ENCODE assay signal across 10 cellular contexts in genomic region chr15:92624401-92624991, GRCh38. TPM values are rescaled to one million over a fixed set of nuclear protein-coding genes. Genes with fewer than 3 reads are reported as not detected.
DNase-seq lines count a peak whose midpoint lies in the region; ATAC-seq and TF ChIP-seq lines count a peak whose summit lies in the region.
"Had no signal": no experiment of that assay in that cellular context is flagged by ENCODE, and none has a peak within 500 bp of the region (broad histone marks: within the 10 kb centered on the region; RNA-seq: fewer than 3 reads in every experiment).

No MANE protein-coding gene starts in this region.

- no peak for TF ChIP-seq CTCF in body of pancreas (IDR thresholded peaks at IDR 0.05)
- TF ChIP-seq CTCF in left lung (IDR thresholded peaks at IDR 0.05) = no peak
- TF ChIP-seq CTCF in GM10266 (IDR thresholded peaks at IDR 0.05; ENCODE audit: control insufficient read depth, insufficient read depth, low read depth, missing control alignments) = no peak

- peak; percentile 37 for ATAC-seq in body of pancreas
- ATAC-seq in left lung = peak; percentile 53
- ATAC-seq in GM18868 (IDR thresholded peaks at IDR 0.05; ENCODE audit: unreplicated experiment) = no peak

- H3K27me3 ChIP-seq in body of pancreas (no peaks in the 10 kb centered on the region), left lung (no peaks in the 10 kb centered on the region)

- H3K4me3 ChIP-seq in body of pancreas (no peak overlapping the region), left lung (no peak overlapping the region)
- H3K4me3 ChIP-seq: A549 had no signal

- WGBS in body of pancreas, 2 donors = 32 to 40% methylated on average over 13 to 15 of the region's 15 CpGs

- TF ChIP-seq POLR2A in body of pancreas (IDR thresholded peaks at IDR 0.05) = peak in 1 of 3 donors; percentile 6

- DNase-seq in NCI-H2227 (lab: John Stamatoyannopoulos, UW; ENCODE audit: unreplicated experiment) = peak; percentile 16
- no peak for DNase-seq in NCI-H2227 treated with DMSO at 0.1 percent for 48 hours (lab: John Stamatoyannopoulos, UW)
- peak; percentile 52 to 77 (median 64) for DNase-seq in body of pancreas
- no peak for DNase-seq in left lung
- DNase-seq in superior temporal gyrus (ENCODE audit: extremely low spot score) = peak; percentile 90
- no peak for DNase-seq in GF-D8 (lab: John Stamatoyannopoulos, UW)
- DNase-seq in GM10266 (ENCODE audit: extremely low spot score) = no peak
- DNase-seq: activated T-cell treated with anti-CD3 and anti-CD28 coated beads, Interleukin-2, amount 50 U/mL, for 1 hour had no signal

- H3K27ac ChIP-seq in body of pancreas (peak overlapping the region; percentile 66 to 82 (median 74)), left lung (peak overlapping the region in 1 of 2 donors; percentile 56)
- H3K27ac ChIP-seq: A549 had no signal

- H3K9me3 ChIP-seq in body of pancreas (no peaks in the 10 kb centered on the region), left lung (no peaks in the 10 kb centered on the region)
- H3K9me3 ChIP-seq: A549 had no signal

- intact Hi-C loops in body of pancreas (cut with DNase I) = no loop called here
- intact Hi-C loops in left lung (cut with DNase I) = no loop called here

- H3K4me1 ChIP-seq in body of pancreas = peaks cover 63% of the 10 kb centered on the region
- H3K4me1 ChIP-seq in left lung = peaks cover 15 to 17% of the 10 kb centered on the region in 2 donors

- H3K36me3 ChIP-seq in body of pancreas (replicated peaks in 1 of 2; ENCODE audit: insufficient read depth in 1 of 2, low read depth in 2 of 2) (no peaks in the 10 kb centered on the region), left lung (peaks cover 0 to 5% of the 10 kb centered on the region in 2 donors)

RNA-seq across cellular contexts. Expression of gene FAM174B, which starts 31.1 kb away (rescaled TPM):
- total RNA-seq in body of pancreas = 10 to 100 TPM; 51.4 to 59.9 TPM
- 10 to 100 TPM; 42.8 to 66.3 TPM for total RNA-seq in left lung

Comparison
In these comparisons a context has a peak if more than half of its experiments do, and no peak if none do; other contexts are left out.
1. DNase-seq: peak in NCI-H2227 (single experiment), body of pancreas (4 of 4) and superior temporal gyrus (single experiment); none in NCI-H2227 treated with DMSO at 0.1 percent for 48 hours (single experiment), left lung (0 of 2), GF-D8 (single experiment) and GM10266 (single experiment).